Comparison of ENCODE assay signal across 30 cellular contexts in the genomic region with DNA sequence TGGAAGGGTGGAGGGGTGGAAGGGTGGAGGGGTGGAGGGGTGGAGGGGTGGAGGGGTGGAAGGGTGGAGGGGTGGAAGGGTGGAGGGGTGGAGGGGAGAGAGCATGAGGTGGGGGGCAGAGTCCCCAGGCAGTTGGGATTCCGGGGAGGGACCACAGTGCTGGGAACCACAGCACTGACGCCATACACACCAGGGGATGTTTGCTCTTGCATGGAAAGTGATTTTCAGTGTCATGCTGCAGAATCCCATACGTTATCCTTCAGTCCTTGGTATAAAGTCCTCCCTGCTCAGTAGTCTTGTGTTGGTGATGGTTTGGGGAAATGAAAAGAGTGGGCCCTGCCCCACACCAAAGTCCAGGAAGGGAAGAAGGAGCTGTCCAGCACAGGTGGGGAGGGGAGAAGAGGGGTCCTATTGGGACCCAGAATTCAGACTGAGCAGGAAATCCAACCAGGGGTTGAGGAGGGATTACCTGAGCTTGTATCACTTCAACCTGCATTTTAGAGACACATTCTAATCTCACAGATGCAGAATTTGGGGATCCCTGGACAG. TPM values are rescaled to one million over a fixed set of nuclear protein-coding genes. Genes with fewer than 3 reads are reported as not detected.
A peak's percentile ranks its signal among the peaks of the same experiment; 100 is the strongest.
DNase-seq lines count a peak whose midpoint lies in the region; ATAC-seq, FAIRE-seq and TF ChIP-seq lines count a peak whose summit lies in the region.
"Had no signal": no experiment of that assay in that cellular context is flagged by ENCODE, and none has a peak within 500 bp of the region (broad histone marks: within the 10 kb centered on the region; RNA-seq: fewer than 3 reads in every experiment).

No MANE protein-coding gene starts in this region.

- H3K4me1 Mint-ChIP-seq in CD8-positive, alpha-beta T cell (ENCODE audit: low read depth), result peaks cover 6% of the 10 kb centered on the region

- H3K9me1 ChIP-seq in K562 (ENCODE audit: control insufficient read depth, insufficient read depth, low read length), result peaks cover 8% of the 10 kb centered on the region

- H4K20me1 ChIP-seq in K562 (replicated peaks; ENCODE audit: control insufficient read depth, insufficient read depth, low read length), result peaks cover 56% of the 10 kb centered on the region

- BruUV-seq in K562 (replicated peaks; lab: Mats Ljungman, UMichigan), result no TSS peak

- no peak for TF ChIP-seq CTCF in A549 (IDR thresholded peaks at IDR 0.05)
- TF ChIP-seq CTCF in K562 (IDR thresholded peaks at IDR 0.05 in 2 of 3, conservative IDR thresholded peaks at IDR 0.05 in 1 of 3; ENCODE audit: insufficient read depth in 2 of 3, low read depth in 1 of 3, low read length in 3 of 3), result no peak
- no peak for TF ChIP-seq CTCF in CD8-positive, alpha-beta T cell (IDR thresholded peaks at IDR 0.05)

- CTCF ChIA-PET in A549 (lab: Yijun Ruan, JAX), result interaction anchor here (0.7 to 7.8 kb wide), 10 partner anchors 10 to 97 kb away, joined by 3 to 78 read pairs (median 4); no protein-coding TSS in a partner anchor
- CTCF ChIA-PET in K562 (lab: Yijun Ruan, JAX; ENCODE audit: low intra/inter-chr PET ratio), result interaction anchor here (0.6 kb wide), 1 partner anchor 125 kb away, joined by 4 read pairs; no protein-coding TSS in a partner anchor
- CTCF ChIA-PET in CD8-positive, alpha-beta T cell (lab: Charles Lee), result interaction anchor here (1.1 kb wide), 1 partner anchor 244 kb away, joined by 3 read pairs; no protein-coding TSS in a partner anchor

- no peaks in the 10 kb centered on the region for H3K9me3 Mint-ChIP-seq in CD8-positive, alpha-beta T cell
- H3K9me3 Mint-ChIP-seq: T-helper 2 cell treated with Interferon-gamma antibody and Interleukin-4, amounts not matched to agents 5 μg/mL and 100 μg/mL, for 36 hours had no signal

- H3K4me3 ChIP-seq in A549, result no peak overlapping the region
- H3K4me3 ChIP-seq in K562, result no peak overlapping the region
- no peak overlapping the region for H3K4me3 ChIP-seq in CD8-positive, alpha-beta T cell (ENCODE audit: low read depth, low read length)
- H3K4me3 ChIP-seq: MG63, SJCRH30 had no signal

- H3K4me2 ChIP-seq in A549 (peak overlapping the region; percentile 20; the same call in 2 of the 3 replicates), K562 (ENCODE audit: insufficient read depth, low read length) (no peak overlapping the region)

- no peak overlapping the region for H2AFZ ChIP-seq in K562 (ENCODE audit: low read depth, low read length)

- TF ChIP-seq POLR2A in A549 (IDR thresholded peaks at IDR 0.05; ENCODE audit: low read length) (no peak), K562 (conservative IDR thresholded peaks at IDR 0.05) (no peak)

- no peaks in the 10 kb centered on the region for H3K36me3 ChIP-seq in K562 (ENCODE audit: control insufficient read depth, insufficient read depth, low read length)
- no peaks in the 10 kb centered on the region for H3K36me3 ChIP-seq in CD8-positive, alpha-beta T cell (ENCODE audit: insufficient read depth, low read length)
- H3K36me3 ChIP-seq: BE2C, MG63, SJCRH30 had no signal

- H3K4me3 Mint-ChIP-seq in CD8-positive, alpha-beta T cell, result no peak overlapping the region
- H3K4me3 Mint-ChIP-seq: CD14-positive monocyte; T-helper 2 cell treated with Interferon-gamma antibody and Interleukin-4, amounts not matched to agents 5 μg/mL and 100 μg/mL, for 36 hours had no signal

- H3K9ac ChIP-seq in K562 (ENCODE audit: insufficient read depth in 1 of 2, low read depth in 2 of 2, low read length in 2 of 2), result no peak overlapping the region

- WGBS in A549 (ENCODE audit: missing lambda C conversion rate), result 13% methylated on average over 3 of the region's 3 CpGs
- WGBS in K562 (ENCODE audit: insufficient coverage, low coverage, missing lambda C conversion rate), result 4% methylated on average over 3 of the region's 3 CpGs

- H3K4me1 ChIP-seq in A549 (peaks cover 42% of the 10 kb centered on the region), K562 (replicated peaks in 1 of 2; ENCODE audit: control insufficient read depth in 2 of 2, insufficient read depth in 2 of 2, low read length in 2 of 2) (peaks cover 6 to 21% of the 10 kb centered on the region in 2 experiments; a peak in 4 of 5 replicates)
- H3K4me1 ChIP-seq in CD8-positive, alpha-beta T cell (ENCODE audit: insufficient read depth, low read length), result peaks cover 10% of the 10 kb centered on the region
- H3K4me1 ChIP-seq: BE2C had no signal

- H3K27me3 Mint-ChIP-seq in CD8-positive, alpha-beta T cell (ENCODE audit: low read depth), result peaks cover 40% of the 10 kb centered on the region

- H3K36me3 Mint-ChIP-seq in CD8-positive, alpha-beta T cell, result no peaks in the 10 kb centered on the region

- TF ChIP-seq RAD21 in A549 (conservative IDR thresholded peaks at IDR 0.05 in 1 of 2, IDR thresholded peaks at IDR 0.05 in 1 of 2) (no peak), K562 (CRISPR knock-in tag; conservative IDR thresholded peaks at IDR 0.05 in 1 of 2, IDR thresholded peaks at IDR 0.05 in 1 of 2) (no peak)

- DNase-seq in DMS53 (lab: John Stamatoyannopoulos, UW) (peak; percentile 25), DMS53 treated with DMSO at 0.1 percent for 48 hours (lab: John Stamatoyannopoulos, UW; ENCODE audit: unreplicated experiment) (no peak), A549 (ENCODE audit: low read depth in 1 of 2, low spot score in 1 of 2) (no peak), NCI-H146 treated with DMSO at 0.1 percent for 48 hours (lab: John Stamatoyannopoulos, UW; ENCODE audit: unreplicated experiment) (peak; percentile 3), K562 (ENCODE audit: extremely low read depth in 1 of 4, low spot score in 3 of 4) (peak in 2 of 4 experiments; percentile 32 to 63), SW 1271 (lab: John Stamatoyannopoulos, UW) (no peak)
- no peak for DNase-seq in CD8-positive, alpha-beta T cell
- DNase-seq: ACHN, BE2C, GOT3, HCEC 1CT, KG1, MG63, NCI-H187, NCI-H2081 treated with DMSO at 0.1 percent for 48 hours, NCI-H2171, NCI-H226, NCI-H526, PC-3, SJCRH30, T-helper 1 cell had no signal

- H3K9me3 ChIP-seq in A549 (peaks cover 4% of the 10 kb centered on the region), K562 (replicated peaks; ENCODE audit: control insufficient read depth, insufficient read depth, low read depth, low read length) (peaks cover 2% of the 10 kb centered on the region)
- no peaks in the 10 kb centered on the region for H3K9me3 ChIP-seq in CD8-positive, alpha-beta T cell (ENCODE audit: low read length)
- H3K9me3 ChIP-seq: BE2C, MG63, SJCRH30 had no signal

- H3K27ac ChIP-seq in A549 (peak overlapping the region; percentile 36 to 71; a peak in 2 of 6 replicates), K562 (ENCODE audit: extremely low read depth, low read depth, low read length) (no peak overlapping the region)
- H3K27ac ChIP-seq in CD8-positive, alpha-beta T cell (ENCODE audit: low read depth, low read length), result no peak overlapping the region
- H3K27ac ChIP-seq: 22Rv1, SJCRH30 had no signal

- intact Hi-C loops in K562 (cut with micrococcal nuclease), result no loop called here
- intact Hi-C loops in CD8-positive, alpha-beta T cell (cut with DNase I, micrococcal nuclease), result loop anchor here (5.0 kb wide), 2 partner anchors 172 to 482 kb away; no protein-coding TSS in a partner anchor

- TF ChIP-seq EP300 in A549 (IDR thresholded peaks at IDR 0.05) (no peak), K562 (IDR thresholded peaks at IDR 0.05; ENCODE audit: low read length) (no peak)

- FAIRE-seq in A549 (lab: Jason Lieb, UNC), result no peak
- FAIRE-seq in K562 (lab: Jason Lieb, UNC), result no peak
- FAIRE-seq: D721Med, G401.6 had no signal

- H3K27ac Mint-ChIP-seq in CD8-positive, alpha-beta T cell, result no peak overlapping the region
- H3K27ac Mint-ChIP-seq: CD14-positive monocyte; T-helper 2 cell treated with Interferon-gamma antibody and Interleukin-4, amounts not matched to agents 5 μg/mL and 100 μg/mL, for 36 hours had no signal

- no peaks in the 10 kb centered on the region for H3K79me2 ChIP-seq in K562 (ENCODE audit: control insufficient read depth, insufficient read depth, low read length)

- POLR2A ChIA-PET in A549 (lab: Yijun Ruan, JAX) (no interaction called here), K562 (lab: Yijun Ruan, JAX) (interaction anchor here (0.9 to 7.4 kb wide), 12 partner anchors 9 to 66 kb away, joined by 3 to 93 read pairs (median 4); no protein-coding TSS in a partner anchor)
- POLR2A ChIA-PET in CD8-positive, alpha-beta T cell (lab: Charles Lee), result no interaction called here

- peaks cover 43 to 82% of the 10 kb centered on the region in 2 experiments for H3K27me3 ChIP-seq in K562 (ENCODE audit: control insufficient read depth in 2 of 2, insufficient read depth in 2 of 2, low read length in 2 of 2)
- H3K27me3 ChIP-seq in CD8-positive, alpha-beta T cell (ENCODE audit: insufficient read depth, low read length), result peaks cover 6% of the 10 kb centered on the region

- ATAC-seq in A549 (no peak), K562 (no peak), HG03565 (IDR thresholded peaks at IDR 0.05; ENCODE audit: unreplicated experiment) (no peak)
- no peak for ATAC-seq in CD8-positive, alpha-beta T cell
- ATAC-seq: PC-3, Right ventricle myocardium inferior had no signal

- in situ Hi-C loops in K562 (cut with MboI), result no loop called here

RNA-seq across cellular contexts. Expression of a gene that starts 5.5 kb away (rescaled TPM):
- polyA plus RNA-seq in A549 (2011; rRNA removed) (4.8 and 4.9 TPM in 2 replicates), A549 (2017; fragmentation: RNase III; extraction: RNeasy Plus Mini Kit Qiagen cat#74134 plus additional on column Dnase treatment) (3.5 to 5.0 TPM (median 4.8 TPM) in 3 replicates), K562 (2011; rRNA removed) (0.79 and 1.2 TPM in 2 replicates), K562 (2014; fragmentation: Illumina TruSeq; extraction: Trizol) (not detected in 2 replicates), K562 (2014; fragmentation: Nextera tagmentation; extraction: Ambion mirVana) (not detected), K562 (2014; rRNA removed) (0.53 and 2.7 TPM in 2 replicates)
- polyA plus RNA-seq in A549 (2012; cell fraction: cytosol; rRNA removed), result 4.9 and 6.2 TPM in 2 replicates
- 8.9 and 11.6 TPM in 2 replicates for polyA plus RNA-seq in A549 (2012; cell fraction: nucleus; rRNA removed)
- polyA minus RNA-seq in A549 (2011; rRNA and poly(A)+ RNA removed), result 2.9 and 3.1 TPM in 2 replicates
- 0.21 TPM in 1 of 2 replicates, not detected in the other for total RNA-seq in K562 (2011; cell fraction: chromatin; rRNA removed; ENCODE audit: low replicate concordance)
- not detected in 2 replicates for total RNA-seq in K562 (2011; cell fraction: nucleolus; rRNA removed)
- not detected in 2 replicates for total RNA-seq in K562 (2011; cell fraction: nucleoplasm; rRNA removed)
- total RNA-seq in K562 (2014; rRNA removed) (1.00 and 2.1 TPM in 2 replicates), K562 (2014; rRNA removed; fragmentation: Illumina TruSeq; extraction: Trizol) (0.95 TPM in 1 of 2 replicates, not detected in the other), K562 (2015; rRNA removed; fragmentation: Illumina TruSeq; extraction: Trizol) (not detected in 2 replicates), K562 (2021) (0.71 and 1.5 TPM in 2 replicates)
- polyA plus RNA-seq in K562 (2011; cell fraction: cytosol; rRNA removed), result 2.1 and 3.8 TPM in 2 replicates
- polyA plus RNA-seq in K562 (2011; cell fraction: nucleus; rRNA removed), result 1.2 TPM in 2 replicates
- 0.91 and 1.3 TPM in 2 replicates for polyA plus RNA-seq in K562 (2012)
- polyA minus RNA-seq in K562 (2011; rRNA and poly(A)+ RNA removed), result not detected in 2 replicates
- polyA minus RNA-seq in K562 (2011; cell fraction: cytosol; rRNA and poly(A)+ RNA removed), result not detected in 2 replicates
- polyA minus RNA-seq in K562 (2011; cell fraction: nucleus; rRNA and poly(A)+ RNA removed), result 0.67 TPM in 1 of 2 replicates, not detected in the other
- not detected for total RNA-seq in CD8-positive, alpha-beta T cell
- polyA plus RNA-seq: CD14-positive monocyte had no signal

RNA-seq across cellular contexts. Expression of a gene that starts 48.0 kb away (rescaled TPM):
- polyA plus RNA-seq in A549 (2011; rRNA removed) (not detected in 2 replicates), A549 (2017; fragmentation: RNase III; extraction: RNeasy Plus Mini Kit Qiagen cat#74134 plus additional on column Dnase treatment) (not detected in 3 replicates), K562 (2011; rRNA removed) (not detected in 2 replicates), K562 (2014; fragmentation: Illumina TruSeq; extraction: Trizol) (not detected in 2 replicates), K562 (2014; fragmentation: Nextera tagmentation; extraction: Ambion mirVana) (not detected), K562 (2014; rRNA removed) (not detected in 2 replicates)
- not detected in 2 replicates for polyA plus RNA-seq in A549 (2012; cell fraction: cytosol; rRNA removed)
- polyA plus RNA-seq in A549 (2012; cell fraction: nucleus; rRNA removed), result not detected in 2 replicates
- not detected in 2 replicates for polyA minus RNA-seq in A549 (2011; rRNA and poly(A)+ RNA removed)
- not detected in 2 replicates for total RNA-seq in K562 (2011; cell fraction: chromatin; rRNA removed; ENCODE audit: low replicate concordance)
- total RNA-seq in K562 (2011; cell fraction: nucleolus; rRNA removed), result not detected in 2 replicates
- total RNA-seq in K562 (2011; cell fraction: nucleoplasm; rRNA removed), result not detected in 2 replicates
- total RNA-seq in K562 (2014; rRNA removed) (not detected in 2 replicates), K562 (2014; rRNA removed; fragmentation: Illumina TruSeq; extraction: Trizol) (not detected in 2 replicates), K562 (2015; rRNA removed; fragmentation: Illumina TruSeq; extraction: Trizol) (not detected in 2 replicates), K562 (2021) (not detected in 2 replicates)
- polyA plus RNA-seq in K562 (2011; cell fraction: cytosol; rRNA removed), result not detected in 2 replicates
- not detected in 2 replicates for polyA plus RNA-seq in K562 (2011; cell fraction: nucleus; rRNA removed)
- polyA plus RNA-seq in K562 (2012), result 0.51 and 0.70 TPM in 2 replicates
- polyA minus RNA-seq in K562 (2011; rRNA and poly(A)+ RNA removed), result not detected in 2 replicates
- not detected in 2 replicates for polyA minus RNA-seq in K562 (2011; cell fraction: cytosol; rRNA and poly(A)+ RNA removed)
- polyA minus RNA-seq in K562 (2011; cell fraction: nucleus; rRNA and poly(A)+ RNA removed), result not detected in 2 replicates
- total RNA-seq in CD8-positive, alpha-beta T cell, result not detected
- total RNA-seq: HT-29, PC-3, Right ventricle myocardium inferior, RPMI7951, SJCRH30 had no signal

Comparison
In these comparisons a context has a peak if more than half of its experiments do, and no peak if none do; other contexts are left out.
1. DNase-seq: peak in DMS53 (single experiment) and NCI-H146 treated with DMSO at 0.1 percent for 48 hours (single experiment); none in DMS53 treated with DMSO at 0.1 percent for 48 hours (single experiment), A549 (0 of 2), CD8-positive, alpha-beta T cell (0 of 7) and SW 1271 (0 of 2).
2. H3K27ac ChIP-seq: peak in A549 (2 of 2); none in K562 (single experiment) and CD8-positive, alpha-beta T cell (single experiment).